35 cellular contexts compared by ENCODE assay signal in the genomic region with DNA sequence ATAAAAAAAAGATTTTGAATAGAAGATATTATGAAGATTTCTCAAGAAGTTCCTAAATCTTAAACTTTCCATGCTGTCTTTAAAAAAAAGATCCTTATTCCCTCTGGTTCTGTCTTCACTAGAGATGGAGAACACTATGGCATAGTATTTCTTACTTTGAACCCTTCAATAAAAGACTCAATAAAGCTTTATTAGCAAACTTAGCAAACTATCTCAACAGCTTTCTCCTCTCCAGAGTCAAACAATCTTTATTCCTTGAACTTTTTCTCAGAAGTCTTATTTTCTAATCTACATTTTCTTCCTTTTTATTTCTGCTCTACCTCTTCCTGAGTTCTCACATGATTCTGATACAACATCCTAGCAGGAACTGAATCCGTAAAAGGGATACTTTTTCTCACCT.
"Had no signal": no experiment of that assay in that cellular context is flagged by ENCODE, and none has a peak within 500 bp of the region (broad histone marks: within the 10 kb centered on the region; RNA-seq: fewer than 3 reads in every experiment).

No MANE protein-coding gene starts in this region.

- H3K27me3 ChIP-seq: MG63 had no signal

- H3K4me3 ChIP-seq: MG63 had no signal

- H3K9me3 ChIP-seq: MG63 had no signal

- DNase-seq: Karpas-422, Kasumi-1, MG63, MM.1S, MV-4-11, NCI-H1048, NCI-H1092, NCI-H1092 treated with DMSO at 0.1 percent for 48 hours, NCI-H1105, NCI-H1105 treated with DMSO at 0.1 percent for 48 hours, NCI-H1417, NCI-H1417 treated with DMSO at 0.1 percent for 48 hours, NCI-H1436, NCI-H146, NCI-H1694, NCI-H1694 treated with DMSO at 0.1 percent for 48 hours, NCI-H187, NCI-H187 treated with DMSO at 0.1 percent for 48 hours, NCI-H1930, NCI-H2029, NCI-H2029 treated with DMSO at 0.1 percent for 48 hours, NCI-H2081, NCI-H2081 treated with DMSO at 0.1 percent for 48 hours, NCI-H2107, NCI-H2171, NCI-H2171 treated with DMSO at 0.1 percent for 48 hours, NCI-H2227 treated with DMSO at 0.1 percent for 48 hours, NCI-H226, NCI-H345, NCI-H446, NCI-H446 treated with DMSO at 0.1 percent for 48 hours, NCI-H510A, NCI-H510A treated with DMSO at 0.1 percent for 48 hours, NCI-H524, NCI-H524 treated with DMSO at 0.1 percent for 48 hours had no signal

- H3K36me3 ChIP-seq: MG63 had no signal
